ENCODE assay signal across 1 cellular context in genomic region chr3:171351676-171352075, GRCh38.
TF ChIP-seq lines count a peak whose summit lies in the region.

No MANE protein-coding gene starts in this region.

TF ChIP-seq in HEK293, 187 proteins besides CTCF, POLR2A, EP300 and RAD21 (continued from another document and continues in another):
- TF ChIP-seq PRDM2 (tag by site-specific recombination; IDR thresholded peaks at IDR 0.05; ENCODE audit: borderline replicate concordance) (no peak), ZNF610 (tag by site-specific recombination; IDR thresholded peaks at IDR 0.05; ENCODE audit: borderline replicate concordance) (no peak; the same call in 1 of the 2 replicates), ZBTB48 (tag by site-specific recombination; IDR thresholded peaks at IDR 0.05) (no peak), ZNF16 (tag by site-specific recombination; IDR thresholded peaks at IDR 0.05; ENCODE audit: low read depth) (no peak), OVOL3 (tag by site-specific recombination; IDR thresholded peaks at IDR 0.05) (0 out of 2 replicates have a peak, but pooled peaks have one; percentile 23), PRDM10 (tag by site-specific recombination; IDR thresholded peaks at IDR 0.05) (peak; percentile 38; the same call in 1 of the 2 replicates), ZNF280D (tag by site-specific recombination; IDR thresholded peaks at IDR 0.05) (no peak), ZNF645 (tag by site-specific recombination; IDR thresholded peaks at IDR 0.05) (no peak), ZNF121 (tag by site-specific recombination; IDR thresholded peaks at IDR 0.05) (no peak), OSR2 (tag by site-specific recombination; IDR thresholded peaks at IDR 0.05) (peak; percentile 80), ZNF214 (tag by site-specific recombination; IDR thresholded peaks at IDR 0.05; ENCODE audit: borderline replicate concordance) (no peak), MZF1 (tag by site-specific recombination; IDR thresholded peaks at IDR 0.05; ENCODE audit: borderline replicate concordance) (no peak; the same call in 1 of the 2 replicates), ZEB2 (tag by site-specific recombination; IDR thresholded peaks at IDR 0.05) (peak; percentile 68; the same call in 1 of the 2 replicates), ZNF558 (tag by site-specific recombination; IDR thresholded peaks at IDR 0.05) (0 out of 2 replicates have a peak, but pooled peaks have one; percentile 22), ZNF112 (tag by site-specific recombination; IDR thresholded peaks at IDR 0.05) (no peak), ZNF548 (tag by site-specific recombination; IDR thresholded peaks at IDR 0.05) (no peak), ZNF404 (tag by site-specific recombination; IDR thresholded peaks at IDR 0.05) (no peak), KLF1 (tag by site-specific recombination; IDR thresholded peaks at IDR 0.05) (no peak), GLIS2 (tag by site-specific recombination; IDR thresholded peaks at IDR 0.05) (peak; percentile 20; the same call in 1 of the 2 replicates), TSHZ1 (tag by site-specific recombination; IDR thresholded peaks at IDR 0.05; ENCODE audit: borderline replicate concordance) (peak; percentile 34; the same call in 1 of the 2 replicates), FEZF1 (tag by site-specific recombination; IDR thresholded peaks at IDR 0.05) (peak; percentile 90), ZXDB (tag by site-specific recombination; IDR thresholded peaks at IDR 0.05) (peak; percentile 80), INSM2 (tag by site-specific recombination; IDR thresholded peaks at IDR 0.05) (peak; percentile 84), ZNF623 (tag by site-specific recombination; IDR thresholded peaks at IDR 0.05) (no peak), ZNF707 (tag by site-specific recombination; IDR thresholded peaks at IDR 0.05) (no peak), SCRT1 (tag by site-specific recombination; IDR thresholded peaks at IDR 0.05; ENCODE audit: borderline replicate concordance) (no peak), ZNF791 (tag by site-specific recombination; IDR thresholded peaks at IDR 0.05) (no peak), ATF2 (tag by site-specific recombination; IDR thresholded peaks at IDR 0.05; ENCODE audit: low read depth) (no peak), ZNF704 (tag by site-specific recombination; IDR thresholded peaks at IDR 0.05) (no peak), ZBTB7A (tag by site-specific recombination; IDR thresholded peaks at IDR 0.05; ENCODE audit: low read depth) (no peak), ELK4 (IDR thresholded peaks at IDR 0.05; ENCODE audit: borderline replicate concordance, low read depth, low read length) (no peak)
